In the genomic region with DNA sequence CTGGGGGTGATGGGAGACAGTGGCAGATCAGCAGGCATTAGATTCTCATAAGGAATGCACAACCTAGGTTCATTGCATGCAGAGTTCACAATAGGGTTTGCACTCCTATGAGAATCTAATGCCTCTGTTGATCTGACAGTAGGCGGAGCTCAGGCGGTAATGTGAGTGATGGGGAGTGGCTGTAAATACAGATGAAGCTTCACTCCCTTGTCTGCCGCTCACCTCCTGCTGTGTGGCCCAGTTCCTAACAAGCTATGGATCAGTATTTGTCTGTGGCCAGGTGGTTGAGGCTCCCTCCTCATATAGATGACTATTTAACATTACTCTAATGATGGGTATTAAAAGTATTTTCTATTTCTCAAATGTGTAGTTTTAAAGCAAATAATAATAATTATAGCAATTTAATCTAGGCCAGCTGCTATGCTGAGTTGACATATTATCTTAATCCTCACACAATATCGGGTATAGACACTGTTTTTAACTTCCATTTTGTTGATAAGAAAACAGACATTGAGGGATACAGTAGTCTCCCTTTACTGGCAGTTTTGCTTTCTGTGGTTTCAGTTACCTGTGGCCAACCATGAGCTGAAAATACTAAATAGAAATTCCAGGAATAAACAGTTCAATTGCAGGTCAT, we compare ENCODE assay signal across 11 cellular contexts.
"Had no signal": no experiment of that assay in that cellular context is flagged by ENCODE, and none has a peak within 500 bp of the region (broad histone marks: within the 10 kb centered on the region; RNA-seq: fewer than 3 reads in every experiment).

No MANE protein-coding gene starts in this region.

- DNase-seq: activated CD8-positive, alpha-beta memory T cell treated with anti-CD3 and anti-CD28 coated beads, Interleukin-2, amount 50 U/mL, for 4 hours; activated CD8-positive, alpha-beta T cell treated with anti-CD3 and anti-CD28 coated beads for 36 hours; activated naive CD8-positive, alpha-beta T cell treated with anti-CD3 and anti-CD28 coated beads, Interleukin-2, amount 10 ng/mL, durations not matched to agents 7 days and 5 days; activated T-cell treated with anti-CD3 and anti-CD28 coated beads, Interleukin-2, amount 50 U/mL, for 72 hours; anterior cingulate cortex; dermis blood vessel endothelial cell; hippocampal formation; pancreas; stimulated activated CD4-positive, alpha-beta T cell treated with anti-CD3 and anti-CD28 coated beads, Interleukin-4, amount 100 ng/mL, for 24 hours; upper lobe of left lung had no signal

- H3K36me3 ChIP-seq: pancreas had no signal

- FAIRE-seq: pancreas had no signal

- H3K27ac ChIP-seq: pancreas, upper lobe of left lung had no signal

- H3K4me3 ChIP-seq: pancreas, upper lobe of left lung had no signal

- ATAC-seq: activated CD8-positive, alpha-beta T cell treated with anti-CD3 and anti-CD28 coated beads for 36 hours; activated T-cell treated with anti-CD3 and anti-CD28 coated beads, Interleukin-2, amount 50 U/mL, for 72 hours; esophagus mucosa; pancreas had no signal

- H3K4me1 ChIP-seq: pancreas, upper lobe of left lung had no signal

- H3K9me3 ChIP-seq: pancreas, upper lobe of left lung had no signal

- H3K27me3 ChIP-seq: pancreas, upper lobe of left lung had no signal
